ENCODE assay signal across 1 cellular context in the genomic region with DNA sequence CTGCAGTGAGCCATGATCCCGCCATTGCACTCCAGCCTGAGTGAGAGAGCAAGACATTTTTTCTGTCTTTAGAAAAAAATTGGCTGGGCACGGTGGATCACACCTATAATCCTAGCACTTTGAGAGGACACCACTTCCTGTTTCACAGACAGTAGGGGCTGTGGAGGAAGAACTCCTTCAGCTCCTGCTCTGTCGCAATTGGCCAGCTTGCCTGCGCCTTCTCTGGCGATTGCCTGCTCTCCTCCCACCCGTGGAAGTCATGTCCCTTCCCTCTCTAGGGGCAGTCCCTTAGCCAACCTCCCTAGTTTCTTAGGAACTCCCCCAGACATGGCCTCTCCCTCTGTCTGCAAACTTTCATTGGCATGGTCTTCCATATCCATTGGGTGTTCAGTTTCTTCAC.
TF ChIP-seq lines count a peak whose summit lies in the region.

No MANE protein-coding gene starts in this region.

TF ChIP-seq in HepG2, 621 proteins besides CTCF, POLR2A, EP300 and RAD21:
- TF ChIP-seq, protein P1, sequence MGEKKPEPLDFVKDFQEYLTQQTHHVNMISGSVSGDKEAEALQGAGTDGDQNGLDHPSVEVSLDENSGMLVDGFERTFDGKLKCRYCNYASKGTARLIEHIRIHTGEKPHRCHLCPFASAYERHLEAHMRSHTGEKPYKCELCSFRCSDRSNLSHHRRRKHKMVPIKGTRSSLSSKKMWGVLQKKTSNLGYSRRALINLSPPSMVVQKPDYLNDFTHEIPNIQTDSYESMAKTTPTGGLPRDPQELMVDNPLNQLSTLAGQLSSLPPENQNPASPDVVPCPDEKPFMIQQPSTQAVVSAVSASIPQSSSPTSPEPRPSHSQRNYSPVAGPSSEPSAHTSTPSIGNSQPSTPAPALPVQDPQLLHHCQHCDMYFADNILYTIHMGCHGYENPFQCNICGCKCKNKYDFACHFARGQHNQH (CRISPR knock-in tag; IDR thresholded peaks at IDR 0.05), result no peak
- TF ChIP-seq ATF7-NPFF (CRISPR knock-in tag; IDR thresholded peaks at IDR 0.05; ENCODE audit: low read depth), result no peak
- TF ChIP-seq MAFF (IDR thresholded peaks at IDR 0.05; ENCODE audit: low read depth, low read length), result no peak
- TF ChIP-seq, protein P2, sequence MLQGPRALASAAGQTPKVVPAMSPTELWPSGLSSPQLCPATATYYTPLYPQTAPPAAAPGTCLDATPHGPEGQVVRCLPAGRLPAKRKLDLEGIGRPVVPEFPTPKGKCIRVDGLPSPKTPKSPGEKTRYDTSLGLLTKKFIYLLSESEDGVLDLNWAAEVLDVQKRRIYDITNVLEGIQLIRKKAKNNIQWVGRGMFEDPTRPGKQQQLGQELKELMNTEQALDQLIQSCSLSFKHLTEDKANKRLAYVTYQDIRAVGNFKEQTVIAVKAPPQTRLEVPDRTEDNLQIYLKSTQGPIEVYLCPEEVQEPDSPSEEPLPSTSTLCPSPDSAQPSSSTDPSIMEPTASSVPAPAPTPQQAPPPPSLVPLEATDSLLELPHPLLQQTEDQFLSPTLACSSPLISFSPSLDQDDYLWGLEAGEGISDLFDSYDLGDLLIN (CRISPR knock-in tag; IDR thresholded peaks at IDR 0.05; ENCODE audit: borderline replicate concordance), result no peak
- no peak for TF ChIP-seq NFKB2 (CRISPR knock-in tag; IDR thresholded peaks at IDR 0.05; ENCODE audit: borderline replicate concordance)
- no peak for TF ChIP-seq SCMH1 (CRISPR knock-in tag; IDR thresholded peaks at IDR 0.05; ENCODE audit: borderline replicate concordance)
- no peak for TF ChIP-seq TBP (CRISPR knock-in tag; IDR thresholded peaks at IDR 0.05)
- TF ChIP-seq, protein P3, sequence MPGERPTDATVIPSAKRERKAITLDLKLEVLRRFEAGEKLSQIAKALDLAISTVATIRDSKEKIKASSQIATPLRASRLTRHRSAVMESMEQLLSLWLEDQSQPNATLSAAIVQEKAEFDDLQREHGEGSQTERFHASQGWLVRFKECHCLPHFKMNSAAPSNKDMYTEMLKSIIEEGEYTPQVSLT (CRISPR knock-in tag; IDR thresholded peaks at IDR 0.05; ENCODE audit: borderline replicate concordance, low read depth), result no peak
- no peak for TF ChIP-seq ZSCAN22 (CRISPR knock-in tag; IDR thresholded peaks at IDR 0.05)
- TF ChIP-seq, protein P4, sequence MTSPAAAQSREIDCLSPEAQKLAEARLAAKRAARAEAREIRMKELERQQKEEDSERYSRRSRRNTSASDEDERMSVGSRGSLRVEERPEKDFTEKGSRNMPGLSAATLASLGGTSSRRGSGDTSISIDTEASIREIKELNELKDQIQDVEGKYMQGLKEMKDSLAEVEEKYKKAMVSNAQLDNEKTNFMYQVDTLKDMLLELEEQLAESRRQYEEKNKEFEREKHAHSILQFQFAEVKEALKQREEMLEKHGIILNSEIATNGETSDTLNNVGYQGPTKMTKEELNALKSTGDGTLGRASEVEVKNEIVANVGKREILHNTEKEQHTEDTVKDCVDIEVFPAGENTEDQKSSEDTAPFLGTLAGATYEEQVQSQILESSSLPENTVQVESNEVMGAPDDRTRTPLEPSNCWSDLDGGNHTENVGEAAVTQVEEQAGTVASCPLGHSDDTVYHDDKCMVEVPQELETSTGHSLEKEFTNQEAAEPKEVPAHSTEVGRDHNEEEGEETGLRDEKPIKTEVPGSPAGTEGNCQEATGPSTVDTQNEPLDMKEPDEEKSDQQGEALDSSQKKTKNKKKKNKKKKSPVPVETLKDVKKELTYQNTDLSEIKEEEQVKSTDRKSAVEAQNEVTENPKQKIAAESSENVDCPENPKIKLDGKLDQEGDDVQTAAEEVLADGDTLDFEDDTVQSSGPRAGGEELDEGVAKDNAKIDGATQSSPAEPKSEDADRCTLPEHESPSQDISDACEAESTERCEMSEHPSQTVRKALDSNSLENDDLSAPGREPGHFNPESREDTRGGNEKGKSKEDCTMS (CRISPR knock-in tag; conservative IDR thresholded peaks at IDR 0.05), result no peak
TF ChIP-seq in HepG2: peak in this region for 0.
